In the genomic region with DNA sequence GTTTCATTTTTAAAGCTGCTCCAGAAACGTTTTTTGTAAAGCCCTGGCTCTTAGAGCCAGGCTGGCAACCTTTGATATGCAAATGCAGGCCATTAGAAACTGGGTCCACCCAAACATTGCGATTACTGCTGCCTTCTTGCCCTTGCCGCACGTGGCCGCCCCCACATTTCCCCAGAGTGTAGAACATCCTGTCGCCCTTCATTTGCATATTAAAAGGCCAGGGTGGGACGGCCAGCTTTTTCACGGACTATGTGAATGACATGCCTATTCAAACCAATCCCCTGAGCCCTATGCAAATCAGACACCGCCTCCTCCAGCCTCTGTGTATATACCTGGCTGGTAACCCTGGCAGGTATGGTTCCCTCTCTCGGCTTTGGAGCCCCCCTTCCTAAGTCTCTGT, we compare ENCODE assay signal across 12 cellular contexts.
DNase-seq lines count a peak whose midpoint lies in the region; ATAC-seq and TF ChIP-seq lines count a peak whose summit lies in the region.
"Had no signal": no experiment of that assay in that cellular context is flagged by ENCODE, and none has a peak within 500 bp of the region (broad histone marks: within the 10 kb centered on the region; RNA-seq: fewer than 3 reads in every experiment).

No MANE protein-coding gene starts in this region.

- H3K36me3 ChIP-seq in ES-I3 (ENCODE audit: insufficient read depth, low read length) (no peaks in the 10 kb centered on the region), heart right ventricle (no peaks in the 10 kb centered on the region)

- H3K4me3 ChIP-seq in heart right ventricle: no peak overlapping the region
- H3K4me3 ChIP-seq: psoas muscle had no signal

- H3K36me3 Mint-ChIP-seq in mesothelial cell of epicardium: no peaks in the 10 kb centered on the region

- H3K4me1 ChIP-seq in ES-I3 (ENCODE audit: insufficient read depth, low read length) (peaks cover 4% of the 10 kb centered on the region), heart right ventricle (no peaks in the 10 kb centered on the region)
- H3K4me1 ChIP-seq: psoas muscle had no signal

- no peak for TF ChIP-seq CTCF in mesothelial cell of epicardium (IDR thresholded peaks at IDR 0.05; ENCODE audit: unreplicated experiment)
- no peak for TF ChIP-seq CTCF in heart right ventricle (IDR thresholded peaks at IDR 0.05)

- no peak overlapping the region for H3K27ac ChIP-seq in heart right ventricle
- H3K27ac ChIP-seq: psoas muscle had no signal

- H3K27me3 Mint-ChIP-seq in mesothelial cell of epicardium (ENCODE audit: low read depth): peaks cover 29% of the 10 kb centered on the region

- ATAC-seq in HG03378 (IDR thresholded peaks at IDR 0.05; ENCODE audit: unreplicated experiment) (peak; percentile 67), heart right ventricle (no peak), HG02840 (IDR thresholded peaks at IDR 0.05; ENCODE audit: low FRiP score, unreplicated experiment) (no peak)
- ATAC-seq: psoas muscle had no signal

- no peaks in the 10 kb centered on the region for H3K9me3 Mint-ChIP-seq in mesothelial cell of epicardium

- peak overlapping the region; percentile 57 for H3K4me3 Mint-ChIP-seq in mesothelial cell of epicardium

- no peaks in the 10 kb centered on the region for H3K9me3 ChIP-seq in ES-I3 (ENCODE audit: control insufficient read depth, insufficient read depth, low read length)
- H3K9me3 ChIP-seq in heart right ventricle: no peaks in the 10 kb centered on the region
- H3K9me3 ChIP-seq: psoas muscle had no signal

- intact Hi-C loops in heart right ventricle (cut with DNase I): no loop called here

- peaks cover 0 to 22% (median 9%) of the 10 kb centered on the region in 7 donors for H3K27me3 ChIP-seq in heart right ventricle

- no peak overlapping the region for H3K27ac Mint-ChIP-seq in mesothelial cell of epicardium

- peaks cover 11% of the 10 kb centered on the region for H3K4me1 Mint-ChIP-seq in mesothelial cell of epicardium

- H3K9ac ChIP-seq in ES-I3 (ENCODE audit: low read depth, low read length): peak overlapping the region; percentile 54

- DNase-seq in astrocyte of the hippocampus (ENCODE audit: low read depth, low spot score) (peak; percentile 56), mesothelial cell of epicardium (ENCODE audit: low spot score in 2 of 2, unreplicated experiment in 2 of 2) (no peak), heart right ventricle (no peak), hypothalamus (lab: John Stamatoyannopoulos, UW) (no peak)
- DNase-seq in stimulated activated CD8-positive, alpha-beta memory T cell treated with anti-CD3 and anti-CD28 coated beads, Interleukin-4, amount 100 ng/mL, for 48 hours: no peak
- DNase-seq: activated CD4-positive, alpha-beta T cell treated with anti-CD3 and anti-CD28 coated beads, Interleukin-2, amount 50 U/mL, for 4 hours; kidney glomerular epithelial cell; NCI-H1092; psoas muscle had no signal

- WGBS in heart right ventricle, 2 donors: 26 to 29% methylated on average over 10 of the region's 10 CpGs
